Comparison of ENCODE assay signal across 17 cellular contexts in genomic region chr16:15915555-15916081, GRCh38. TPM values are rescaled to one million over a fixed set of nuclear protein-coding genes. Genes with fewer than 3 reads are reported as not detected.
DNase-seq lines count a peak whose midpoint lies in the region; ATAC-seq and TF ChIP-seq lines count a peak whose summit lies in the region.
"Had no signal": no experiment of that assay in that cellular context is flagged by ENCODE, and none has a peak within 500 bp of the region (broad histone marks: within the 10 kb centered on the region; RNA-seq: fewer than 3 reads in every experiment).

No MANE protein-coding gene starts in this region.

- CTCF ChIA-PET in activated CD4-positive, alpha-beta T cell treated with anti-CD3 and anti-CD28 coated beads for 36 hours (lab: Charles Lee): no interaction called here
- CTCF ChIA-PET in activated naive CD4-positive, alpha-beta T cell treated with anti-CD3 and anti-CD28 coated beads for 36 hours (lab: Charles Lee): no interaction called here

- peaks cover 13% of the 10 kb centered on the region for H3K4me1 Mint-ChIP-seq in activated CD4-positive, alpha-beta T cell treated with anti-CD3 and anti-CD28 coated beads for 36 hours
- peaks cover 12% of the 10 kb centered on the region for H3K4me1 Mint-ChIP-seq in activated naive CD4-positive, alpha-beta T cell treated with anti-CD3 and anti-CD28 coated beads for 36 hours (ENCODE audit: low read depth)
- H3K4me1 Mint-ChIP-seq: H9 had no signal

- H3K27me3 Mint-ChIP-seq in activated CD4-positive, alpha-beta T cell treated with anti-CD3 and anti-CD28 coated beads for 36 hours: no peaks in the 10 kb centered on the region
- H3K27me3 Mint-ChIP-seq in activated naive CD4-positive, alpha-beta T cell treated with anti-CD3 and anti-CD28 coated beads for 36 hours (ENCODE audit: low read depth): no peaks in the 10 kb centered on the region

- no peaks in the 10 kb centered on the region for H3K27me3 ChIP-seq in Peyer's patch
- H3K27me3 ChIP-seq: BLaER1 had no signal

- H3K4me1 ChIP-seq in Peyer's patch: no peaks in the 10 kb centered on the region

- no peak for TF ChIP-seq CTCF in Peyer's patch (IDR thresholded peaks at IDR 0.05)

- no peak overlapping the region for H3K27ac ChIP-seq in Peyer's patch
- H3K27ac ChIP-seq: BLaER1 had no signal

- no peaks in the 10 kb centered on the region for H3K36me3 Mint-ChIP-seq in activated CD4-positive, alpha-beta T cell treated with anti-CD3 and anti-CD28 coated beads for 36 hours (ENCODE audit: low read depth)
- no peaks in the 10 kb centered on the region for H3K36me3 Mint-ChIP-seq in activated naive CD4-positive, alpha-beta T cell treated with anti-CD3 and anti-CD28 coated beads, Interleukin-2, amount 50 U/mL, for 72 hours
- no peaks in the 10 kb centered on the region for H3K36me3 Mint-ChIP-seq in activated naive CD4-positive, alpha-beta T cell treated with anti-CD3 and anti-CD28 coated beads for 36 hours (ENCODE audit: low read depth)
- H3K36me3 Mint-ChIP-seq: CD14-positive monocyte; CD4-positive, alpha-beta memory T cell had no signal

- TF ChIP-seq POLR2A in Peyer's patch (IDR thresholded peaks at IDR 0.05): no peak

- no peaks in the 10 kb centered on the region for H3K36me3 ChIP-seq in Peyer's patch
- H3K36me3 ChIP-seq: BLaER1 had no signal

- no peak overlapping the region for H3K4me3 Mint-ChIP-seq in activated CD4-positive, alpha-beta T cell treated with anti-CD3 and anti-CD28 coated beads for 36 hours
- no peak overlapping the region for H3K4me3 Mint-ChIP-seq in activated naive CD4-positive, alpha-beta T cell treated with anti-CD3 and anti-CD28 coated beads for 36 hours
- H3K4me3 Mint-ChIP-seq: CD14-positive monocyte; CD4-positive, alpha-beta memory T cell; H9 had no signal

- no peaks in the 10 kb centered on the region for H3K9me3 Mint-ChIP-seq in activated CD4-positive, alpha-beta T cell treated with anti-CD3 and anti-CD28 coated beads for 36 hours (ENCODE audit: low read depth)
- H3K9me3 Mint-ChIP-seq in activated naive CD4-positive, alpha-beta T cell treated with anti-CD3 and anti-CD28 coated beads, Interleukin-2, amount 50 U/mL, for 72 hours: peaks cover 0 to 7% of the 10 kb centered on the region in 2 donors
- H3K9me3 Mint-ChIP-seq in activated naive CD4-positive, alpha-beta T cell treated with anti-CD3 and anti-CD28 coated beads for 36 hours: no peaks in the 10 kb centered on the region

- no peak overlapping the region for H3K4me3 ChIP-seq in Peyer's patch
- H3K4me3 ChIP-seq: BLaER1 had no signal

- no peaks in the 10 kb centered on the region for H3K9me3 ChIP-seq in Peyer's patch

- peak; percentile 23 for ATAC-seq in activated CD4-positive, alpha-beta T cell treated with anti-CD3 and anti-CD28 coated beads for 36 hours
- peak; percentile 33 to 90 for ATAC-seq in activated naive CD4-positive, alpha-beta T cell treated with anti-CD3 and anti-CD28 coated beads, Interleukin-2, amount 50 U/mL, for 72 hours
- ATAC-seq in GM19395 (IDR thresholded peaks at IDR 0.05; ENCODE audit: unreplicated experiment): no peak
- ATAC-seq in GM18909 (IDR thresholded peaks at IDR 0.05; ENCODE audit: poor library complexity, unreplicated experiment): no peak

- intact Hi-C loops in activated CD4-positive, alpha-beta T cell treated with anti-CD3 and anti-CD28 coated beads for 36 hours (cut with DNase I, micrococcal nuclease): loop anchor here in 1 of 2 experiments (5.0 kb wide), 1 partner anchor 43 kb away; no protein-coding TSS in a partner anchor
- intact Hi-C loops in activated naive CD4-positive, alpha-beta T cell treated with anti-CD3 and anti-CD28 coated beads for 36 hours (cut with micrococcal nuclease): loop anchor here (5.0 kb wide), 1 partner anchor 52 kb away; no protein-coding TSS in a partner anchor

- DNase-seq in activated CD4-positive, alpha-beta T cell treated with anti-CD3 and anti-CD28 coated beads for 36 hours: no peak
- no peak for DNase-seq in activated CD4-positive, alpha-beta T cell treated with anti-CD3 and anti-CD28 coated beads, Interleukin-2, amount 50 U/mL, for 48 hours
- DNase-seq in activated naive CD4-positive, alpha-beta T cell treated with anti-CD3 and anti-CD28 coated beads, Interleukin-2, amount 50 U/mL, for 72 hours (ENCODE audit: low spot score in 2 of 2): no peak
- DNase-seq in activated naive CD4-positive, alpha-beta T cell treated with anti-CD3 and anti-CD28 coated beads for 36 hours: no peak
- DNase-seq in Peyer's patch: peak in 2 of 3 donors; percentile 6
- DNase-seq in mesenteric fat pad (ENCODE audit: low spot score): peak; percentile 35
- DNase-seq: 8988T; CD4-positive, alpha-beta memory T cell; DMS153; DMS79; GDM1; H9 had no signal

- no peak overlapping the region for H3K27ac Mint-ChIP-seq in activated CD4-positive, alpha-beta T cell treated with anti-CD3 and anti-CD28 coated beads for 36 hours
- no peak overlapping the region for H3K27ac Mint-ChIP-seq in activated naive CD4-positive, alpha-beta T cell treated with anti-CD3 and anti-CD28 coated beads, Interleukin-2, amount 50 U/mL, for 72 hours
- no peak overlapping the region for H3K27ac Mint-ChIP-seq in activated naive CD4-positive, alpha-beta T cell treated with anti-CD3 and anti-CD28 coated beads for 36 hours
- H3K27ac Mint-ChIP-seq: CD14-positive monocyte; CD4-positive, alpha-beta memory T cell; H9 had no signal

- POLR2A ChIA-PET in activated CD4-positive, alpha-beta T cell treated with anti-CD3 and anti-CD28 coated beads for 36 hours (lab: Charles Lee): no interaction called here

RNA-seq across cellular contexts. Expression of gene CEP20, which starts 27.2 kb away (rescaled TPM):
- 10 to 100 TPM; 39.3 to 51.0 TPM for total RNA-seq in activated CD4-positive, alpha-beta T cell treated with anti-CD3 and anti-CD28 coated beads for 36 hours
- 10 to 100 TPM; 38.7 to 97.5 TPM for total RNA-seq in activated naive CD4-positive, alpha-beta T cell treated with anti-CD3 and anti-CD28 coated beads, Interleukin-2, amount 50 U/mL, for 72 hours
- total RNA-seq in activated naive CD4-positive, alpha-beta T cell treated with anti-CD3 and anti-CD28 coated beads for 36 hours: 10 to 100 TPM; 49.0 to 57.0 TPM
- 10 to 100 TPM; 13.5 to 33.0 (median 17.4) TPM for total RNA-seq in Peyer's patch
- 31.4 TPM for total RNA-seq in mesenteric fat pad

RNA-seq across cellular contexts. Expression of gene ABCC1, which starts 33.8 kb away (rescaled TPM):
- total RNA-seq in activated CD4-positive, alpha-beta T cell treated with anti-CD3 and anti-CD28 coated beads for 36 hours: 10 to 100 TPM; 57.8 to 65.1 TPM
- total RNA-seq in activated naive CD4-positive, alpha-beta T cell treated with anti-CD3 and anti-CD28 coated beads, Interleukin-2, amount 50 U/mL, for 72 hours: 10 to 100 TPM; 51.8 to 66.9 TPM
- 10 to 100 TPM; 40.3 to 41.0 TPM for total RNA-seq in activated naive CD4-positive, alpha-beta T cell treated with anti-CD3 and anti-CD28 coated beads for 36 hours
- total RNA-seq in Peyer's patch: 100 to 1,000 TPM in 1 of 4 donors, 10 to 100 TPM in 3; 17.3 to 105 (median 28.3) TPM
- total RNA-seq in mesenteric fat pad: 42.8 TPM

RNA-seq across cellular contexts. Expression of gene MYH11, which starts 58.8 kb away (rescaled TPM):
- total RNA-seq in activated CD4-positive, alpha-beta T cell treated with anti-CD3 and anti-CD28 coated beads for 36 hours: not detected
- total RNA-seq in activated naive CD4-positive, alpha-beta T cell treated with anti-CD3 and anti-CD28 coated beads, Interleukin-2, amount 50 U/mL, for 72 hours: under 1 TPM in 1 of 2 donors, not detected in 1; 0.07 TPM
- total RNA-seq in activated naive CD4-positive, alpha-beta T cell treated with anti-CD3 and anti-CD28 coated beads for 36 hours: not detected
- 100 to 1,000 TPM in 2 of 4 donors, 10 to 100 TPM in 2; 39.2 to 248 (median 131) TPM for total RNA-seq in Peyer's patch
- 53.5 TPM for total RNA-seq in mesenteric fat pad
- total RNA-seq: A673 had no signal

Comparison
In these comparisons a context has a peak if more than half of its experiments do, and no peak if none do; other contexts are left out.
1. ATAC-seq: peak in activated CD4-positive, alpha-beta T cell treated with anti-CD3 and anti-CD28 coated beads for 36 hours (single experiment) and activated naive CD4-positive, alpha-beta T cell treated with anti-CD3 and anti-CD28 coated beads, Interleukin-2, amount 50 U/mL, for 72 hours (2 of 2); none in GM19395 (single experiment) and GM18909 (single experiment).
2. DNase-seq: peak in Peyer's patch (2 of 3) and mesenteric fat pad (single experiment); none in activated CD4-positive, alpha-beta T cell treated with anti-CD3 and anti-CD28 coated beads for 36 hours (single experiment), activated CD4-positive, alpha-beta T cell treated with anti-CD3 and anti-CD28 coated beads, Interleukin-2, amount 50 U/mL, for 48 hours (0 of 2), activated naive CD4-positive, alpha-beta T cell treated with anti-CD3 and anti-CD28 coated beads, Interleukin-2, amount 50 U/mL, for 72 hours (0 of 2) and activated naive CD4-positive, alpha-beta T cell treated with anti-CD3 and anti-CD28 coated beads for 36 hours (single experiment).
3. RNA of gene MYH11, which starts 58.8 kb away (total RNA-seq): 39.2 to 248 TPM in Peyer's patch and 53.5 TPM in mesenteric fat pad (single experiment); 0.07 TPM in activated naive CD4-positive, alpha-beta T cell treated with anti-CD3 and anti-CD28 coated beads, Interleukin-2, amount 50 U/mL, for 72 hours, not detected in activated CD4-positive, alpha-beta T cell treated with anti-CD3 and anti-CD28 coated beads for 36 hours and not detected in activated naive CD4-positive, alpha-beta T cell treated with anti-CD3 and anti-CD28 coated beads for 36 hours; every median in the first group is over 10 times any median in the second.